14 cellular contexts compared by ENCODE assay signal in genomic region chr6:33413200-33413599, GRCh38. TPM values are rescaled to one million over a fixed set of nuclear protein-coding genes. Genes with fewer than 3 reads are reported as not detected.
DNase-seq lines count a peak whose midpoint lies in the region; ATAC-seq and TF ChIP-seq lines count a peak whose summit lies in the region.
"Had no signal": no experiment of that assay in that cellular context is flagged by ENCODE, and none has a peak within 500 bp of the region (broad histone marks: within the 10 kb centered on the region; RNA-seq: fewer than 3 reads in every experiment).

No MANE protein-coding gene starts in this region.

- H3K27ac Mint-ChIP-seq in activated naive CD4-positive, alpha-beta T cell treated with anti-CD3 and anti-CD28 coated beads for 36 hours, result peak overlapping the region; percentile 52
- peak overlapping the region; percentile 100 for H3K27ac Mint-ChIP-seq in T-helper 17 cell
- H3K27ac Mint-ChIP-seq in endodermal cell, result no peak overlapping the region

- no peak overlapping the region for H3K4me3 Mint-ChIP-seq in activated naive CD4-positive, alpha-beta T cell treated with anti-CD3 and anti-CD28 coated beads for 36 hours
- H3K4me3 Mint-ChIP-seq in T-helper 17 cell (peak overlapping the region; percentile 96), endodermal cell (peak overlapping the region; percentile 69)

- H3K9me3 ChIP-seq in T-helper 17 cell (ENCODE audit: control insufficient read depth, low read length, poor library complexity, severe bottlenecking) (no peaks in the 10 kb centered on the region), endodermal cell (ENCODE audit: control insufficient read depth, low read length) (no peaks in the 10 kb centered on the region), spleen (no peaks in the 10 kb centered on the region)
- H3K9me3 ChIP-seq: gastrocnemius medialis, Peyer's patch had no signal

- no peak for TF ChIP-seq CTCF in endodermal cell (conservative IDR thresholded peaks at IDR 0.05)
- no peak for TF ChIP-seq CTCF in spleen (IDR thresholded peaks at IDR 0.05 in 8 of 11, conservative IDR thresholded peaks at IDR 0.05 in 3 of 11)

- intact Hi-C loops in activated naive CD4-positive, alpha-beta T cell treated with anti-CD3 and anti-CD28 coated beads for 36 hours (cut with micrococcal nuclease), result loop anchor here (5.0 kb wide), 1 partner anchor 561 kb away; the partner anchor contains the start of genes PSMB9 and TAP1
- intact Hi-C loops in spleen (cut with DNase I; ENCODE audit: low total_unique reads), result no loop called here

- no peak for TF ChIP-seq POLR2A in spleen (IDR thresholded peaks at IDR 0.05)

- H3K27ac ChIP-seq in endodermal cell (ENCODE audit: low read depth, low read length) (no peak overlapping the region), spleen (peak overlapping the region in 4 of 8 donors; percentile 97 to 99 (median 98))

- H3K36me3 ChIP-seq in endodermal cell (ENCODE audit: control insufficient read depth, insufficient read depth, low read length), result peaks cover 47% of the 10 kb centered on the region
- peaks cover 2 to 47% (median 43%) of the 10 kb centered on the region in 6 donors for H3K36me3 ChIP-seq in spleen

- H3K4me1 ChIP-seq in endodermal cell (ENCODE audit: control insufficient read depth, insufficient read depth, low read length), result no peaks in the 10 kb centered on the region
- H3K4me1 ChIP-seq in spleen, result peaks cover 40 to 78% (median 66%) of the 10 kb centered on the region in 6 donors

- WGBS in endodermal cell (ENCODE audit: insufficient coverage in 1 of 2, insufficient read length in 1 of 2), 2 experiments, result 86 to 89% methylated on average over 3 to 5 of the region's 5 CpGs
- 70 to 92% (median 84%) methylated on average over 5 of the region's 5 CpGs for WGBS in spleen, 5 donors

- H3K27me3 Mint-ChIP-seq in activated naive CD4-positive, alpha-beta T cell treated with anti-CD3 and anti-CD28 coated beads for 36 hours (ENCODE audit: low read depth), result no peaks in the 10 kb centered on the region
- no peaks in the 10 kb centered on the region for H3K27me3 Mint-ChIP-seq in T-helper 17 cell
- H3K27me3 Mint-ChIP-seq in endodermal cell (ENCODE audit: insufficient read depth), result no peaks in the 10 kb centered on the region

- CTCF ChIA-PET in activated naive CD4-positive, alpha-beta T cell treated with anti-CD3 and anti-CD28 coated beads for 36 hours (lab: Charles Lee), result no interaction called here

- H3K4me3 ChIP-seq in endodermal cell (ENCODE audit: low read length), result no peak overlapping the region
- H3K4me3 ChIP-seq in spleen, result peak overlapping the region in 1 of 8 donors; percentile 82
- H3K4me3 ChIP-seq: gastrocnemius medialis, Peyer's patch had no signal

- H3K9me3 Mint-ChIP-seq in activated naive CD4-positive, alpha-beta T cell treated with anti-CD3 and anti-CD28 coated beads for 36 hours, result no peaks in the 10 kb centered on the region
- H3K9me3 Mint-ChIP-seq in endodermal cell, result no peaks in the 10 kb centered on the region

- H3K27me3 ChIP-seq in endodermal cell (ENCODE audit: control insufficient read depth, insufficient read depth, low read length, poor library complexity, severe bottlenecking), result no peaks in the 10 kb centered on the region
- H3K27me3 ChIP-seq in spleen (replicated peaks in 1 of 7), result no peaks in the 10 kb centered on the region
- H3K27me3 ChIP-seq: gastrocnemius medialis, Peyer's patch had no signal

- ATAC-seq in T-helper 17 cell (no peak), GM19351 (IDR thresholded peaks at IDR 0.05; ENCODE audit: unreplicated experiment) (no peak), GM21737 (IDR thresholded peaks at IDR 0.05; ENCODE audit: unreplicated experiment) (no peak), HG03571 (IDR thresholded peaks at IDR 0.05; ENCODE audit: unreplicated experiment) (no peak)
- ATAC-seq: gastrocnemius medialis had no signal

- H3K9ac ChIP-seq in endodermal cell (ENCODE audit: extremely low read depth, low read length, poor library complexity, severe bottlenecking), result no peak overlapping the region

- DNase-seq in activated naive CD4-positive, alpha-beta T cell treated with anti-CD3 and anti-CD28 coated beads for 36 hours, result no peak
- DNase-seq in activated naive CD4-positive, alpha-beta T cell treated with Interleukin-2 at 50 U/mL for 16 hours, result no peak
- DNase-seq in T-helper 17 cell (no peak), endodermal cell (no peak), spleen (peak; percentile 70)
- DNase-seq: activated CD4-positive, CD25-positive, alpha-beta regulatory T cell treated with anti-CD3 and anti-CD28 coated beads, Interleukin-2, amount 50 U/mL, for 72 hours; DMS79 treated with DMSO at 0.1 percent for 48 hours; gastrocnemius medialis; NCI-H187; NCI-H526 treated with DMSO at 0.1 percent for 48 hours; Peyer's patch had no signal

- peaks cover 29% of the 10 kb centered on the region for H3K36me3 Mint-ChIP-seq in activated naive CD4-positive, alpha-beta T cell treated with anti-CD3 and anti-CD28 coated beads for 36 hours (ENCODE audit: low read depth)
- H3K36me3 Mint-ChIP-seq in T-helper 17 cell (ENCODE audit: low read depth) (peaks cover 12% of the 10 kb centered on the region), endodermal cell (ENCODE audit: low read depth) (peaks cover 42% of the 10 kb centered on the region)

- H3K4me1 Mint-ChIP-seq in activated naive CD4-positive, alpha-beta T cell treated with anti-CD3 and anti-CD28 coated beads for 36 hours (ENCODE audit: low read depth), result peaks cover 60% of the 10 kb centered on the region
- peaks cover 59% of the 10 kb centered on the region for H3K4me1 Mint-ChIP-seq in T-helper 17 cell
- peaks cover 29% of the 10 kb centered on the region for H3K4me1 Mint-ChIP-seq in endodermal cell

RNA-seq across cellular contexts. Expression of gene PHF1, which starts 2.4 kb away (rescaled TPM):
- 10 to 100 TPM; 31.0 to 32.3 TPM for total RNA-seq in activated naive CD4-positive, alpha-beta T cell treated with anti-CD3 and anti-CD28 coated beads for 36 hours
- total RNA-seq in T-helper 17 cell (100 to 1,000 TPM; 448 to 472 TPM), endodermal cell (10 to 100 TPM; 71.4 to 75.7 TPM), spleen (100 to 1,000 TPM in 3 of 7 donors, 10 to 100 TPM in 4; 83.0 to 133 (median 93.6) TPM)
- 71.2 TPM for polyA plus RNA-seq in endodermal cell (2013, experiment 1 of 2)
- 61.2 TPM for polyA plus RNA-seq in endodermal cell (2013, experiment 2 of 2)
- polyA plus RNA-seq in spleen, result 100 to 1,000 TPM in 2 of 3 donors, 10 to 100 TPM in 1; 89.3 to 181 (median 171) TPM

RNA-seq across cellular contexts. Expression of gene CUTA, which starts 4.7 kb away (rescaled TPM):
- 100 to 1,000 TPM; 163 to 181 TPM for total RNA-seq in activated naive CD4-positive, alpha-beta T cell treated with anti-CD3 and anti-CD28 coated beads for 36 hours
- total RNA-seq in T-helper 17 cell (100 to 1,000 TPM; 195 to 196 TPM), endodermal cell (100 to 1,000 TPM; 198 to 219 TPM), spleen (100 to 1,000 TPM; 113 to 149 (median 130) TPM)
- 232 TPM for polyA plus RNA-seq in endodermal cell (2013, experiment 1 of 2)
- polyA plus RNA-seq in endodermal cell (2013, experiment 2 of 2), result 195 TPM
- polyA plus RNA-seq in spleen, result 100 to 1,000 TPM; 198 to 225 (median 206) TPM

RNA-seq across cellular contexts. Expression of gene SYNGAP1, which starts 6.7 kb away (rescaled TPM):
- 10 to 100 TPM; 35.1 to 42.2 TPM for total RNA-seq in activated naive CD4-positive, alpha-beta T cell treated with anti-CD3 and anti-CD28 coated beads for 36 hours
- total RNA-seq in T-helper 17 cell (10 to 100 TPM; 82.3 to 83.9 TPM), endodermal cell (10 to 100 TPM; 90.2 to 94.2 TPM), spleen (10 to 100 TPM; 20.1 to 30.8 (median 25.9) TPM)
- polyA plus RNA-seq in endodermal cell (2013, experiment 1 of 2), result 63.4 TPM
- polyA plus RNA-seq in endodermal cell (2013, experiment 2 of 2), result 54.7 TPM
- polyA plus RNA-seq in spleen, result 10 to 100 TPM in 1 of 3 donors, 1 to 10 TPM in 2; 3.6 to 14.7 (median 4.6) TPM

RNA-seq across cellular contexts. Expression of gene KIFC1, which starts 21.6 kb away (rescaled TPM):
- total RNA-seq in activated naive CD4-positive, alpha-beta T cell treated with anti-CD3 and anti-CD28 coated beads for 36 hours, result 100 to 1,000 TPM; 107 TPM
- 1 to 10 TPM; 1.3 to 3.7 TPM for total RNA-seq in T-helper 17 cell
- 10 to 100 TPM; 56.6 to 94.3 TPM for total RNA-seq in endodermal cell
- polyA plus RNA-seq in endodermal cell (2013, experiment 1 of 2), result 99.2 TPM
- polyA plus RNA-seq in endodermal cell (2013, experiment 2 of 2), result 95.4 TPM
- 1 to 10 TPM; 1.2 to 9.2 (median 6.6) TPM for total RNA-seq in spleen
- polyA plus RNA-seq in spleen, result 10 to 100 TPM in 1 of 3 donors, 1 to 10 TPM in 2; 1.3 to 11.3 (median 3.7) TPM

RNA-seq across cellular contexts. Expression of gene ZBTB9, which starts 41.2 kb away (rescaled TPM):
- total RNA-seq in activated naive CD4-positive, alpha-beta T cell treated with anti-CD3 and anti-CD28 coated beads for 36 hours, result 1 to 10 TPM; 5.0 to 6.5 TPM
- 1 to 10 TPM; 3.9 to 4.4 TPM for total RNA-seq in T-helper 17 cell
- total RNA-seq in endodermal cell, result 10 to 100 TPM; 18.0 to 20.6 TPM
- polyA plus RNA-seq in endodermal cell (2013, experiment 1 of 2), result 14.1 TPM
- 12.5 TPM for polyA plus RNA-seq in endodermal cell (2013, experiment 2 of 2)
- total RNA-seq in spleen, result 1 to 10 TPM; 4.4 to 8.4 (median 6.1) TPM
- polyA plus RNA-seq in spleen, result 1 to 10 TPM; 3.6 to 5.3 (median 4.3) TPM
